13 cellular contexts compared by ENCODE assay signal in genomic region chr1:8016244-8017241, GRCh38. TPM values are rescaled to one million over a fixed set of nuclear protein-coding genes. Genes with fewer than 3 reads are reported as not detected.
DNase-seq lines count a peak whose midpoint lies in the region; ATAC-seq, FAIRE-seq and TF ChIP-seq lines count a peak whose summit lies in the region.
"Had no signal": no experiment of that assay in that cellular context is flagged by ENCODE, and none has a peak within 500 bp of the region (broad histone marks: within the 10 kb centered on the region; RNA-seq: fewer than 3 reads in every experiment).

No MANE protein-coding gene starts in this region.

- POLR2A ChIA-PET in A549 (lab: Yijun Ruan, JAX) (interaction anchor here (0.6 to 2.6 kb wide), 6 partner anchors 8 to 327 kb away, joined by 3 to 13 read pairs (median 4); partner anchors contain the start of gene ERRFI1), T-cell (lab: Charles Lee) (interaction anchor here in 1 of 2 donors (0.7 kb wide), 1 partner anchor 131 kb away, joined by 3 read pairs; no protein-coding TSS in a partner anchor)

- H3K4me3 Mint-ChIP-seq in T-cell = no peak overlapping the region
- H3K4me3 Mint-ChIP-seq in activated T-helper 17 cell treated with anti-CD3 and anti-CD28 coated beads, Interleukin-2, amount 50 U/mL, for 72 hours = no peak overlapping the region
- H3K4me3 Mint-ChIP-seq: activated naive CD8-positive, alpha-beta T cell treated with anti-CD3 and anti-CD28 coated beads for 36 hours had no signal

- no peaks in the 10 kb centered on the region for H3K27me3 ChIP-seq in muscle layer of duodenum (ENCODE audit: low read depth, low read length)

- no peak for TF ChIP-seq EP300 in A549 (IDR thresholded peaks at IDR 0.05)

- CTCF ChIA-PET in A549 (lab: Yijun Ruan, JAX) (interaction anchor here (0.7 to 13.0 kb wide), 15 partner anchors 9 to 500 kb away, joined by 3 to 172 read pairs (median 9); partner anchors contain the start of gene ERRFI1), T-cell (lab: Charles Lee) (interaction anchor here (0.5 to 3.0 kb wide), 15 partner anchors 9 to 1900 kb away, joined by 3 to 23 read pairs (median 4); partner anchors contain the start of gene SLC45A1 (in 1 of the 2))

- no peak for TF ChIP-seq POLR2A in A549 (IDR thresholded peaks at IDR 0.05; ENCODE audit: low read length)

- no peaks in the 10 kb centered on the region for H3K36me3 Mint-ChIP-seq in T-cell
- H3K36me3 Mint-ChIP-seq in activated T-helper 17 cell treated with anti-CD3 and anti-CD28 coated beads, Interleukin-2, amount 50 U/mL, for 72 hours (ENCODE audit: low read depth) = no peaks in the 10 kb centered on the region
- H3K36me3 Mint-ChIP-seq: activated naive CD8-positive, alpha-beta T cell treated with anti-CD3 and anti-CD28 coated beads for 36 hours had no signal

- H3K4me3 ChIP-seq in A549 (peak overlapping the region; percentile 26; the same call in 2 of the 3 replicates), muscle layer of duodenum (ENCODE audit: low read depth in 1 of 2, low read length in 2 of 2) (peak overlapping the region in 1 of 2 donors; percentile 8)

- H3K9me3 ChIP-seq in A549 (no peaks in the 10 kb centered on the region), muscle layer of duodenum (ENCODE audit: control insufficient read depth in 1 of 2, low read length in 2 of 2) (no peaks in the 10 kb centered on the region)

- H3K9me3 Mint-ChIP-seq in T-cell = no peaks in the 10 kb centered on the region
- H3K9me3 Mint-ChIP-seq in activated T-helper 17 cell treated with anti-CD3 and anti-CD28 coated beads, Interleukin-2, amount 50 U/mL, for 72 hours = no peaks in the 10 kb centered on the region
- H3K9me3 Mint-ChIP-seq: activated naive CD8-positive, alpha-beta T cell treated with anti-CD3 and anti-CD28 coated beads for 36 hours had no signal

- TF ChIP-seq CTCF in A549 (IDR thresholded peaks at IDR 0.05) = no peak; the same call in 2 of the 3 replicates

- H3K4me1 ChIP-seq in A549 = peaks cover 100% of the 10 kb centered on the region
- H3K4me1 ChIP-seq in muscle layer of duodenum (ENCODE audit: control insufficient read depth in 1 of 2, insufficient read depth in 2 of 2, low read length in 2 of 2) = peaks cover 14 to 59% of the 10 kb centered on the region in 2 donors

- 0 out of 5 replicates have a peak, but pooled peaks of 1 of the 2 experiments have one; percentile 10 for TF ChIP-seq RAD21 in A549 (conservative IDR thresholded peaks at IDR 0.05 in 1 of 2, IDR thresholded peaks at IDR 0.05 in 1 of 2)

- ATAC-seq in A549 (peak in 1 of 2 experiments; percentile 14; a peak in 3 of 6 replicates), HG03175 (IDR thresholded peaks at IDR 0.05; ENCODE audit: unreplicated experiment) (no peak), T-cell (replicated peaks in 1 of 4) (no peak)
- no peak for ATAC-seq in activated T-helper 17 cell treated with anti-CD3 and anti-CD28 coated beads, Interleukin-2, amount 50 U/mL, for 72 hours (replicated peaks)

- H3K27ac Mint-ChIP-seq in T-cell = no peak overlapping the region
- no peak overlapping the region for H3K27ac Mint-ChIP-seq in activated T-helper 17 cell treated with anti-CD3 and anti-CD28 coated beads, Interleukin-2, amount 50 U/mL, for 72 hours
- H3K27ac Mint-ChIP-seq: activated naive CD8-positive, alpha-beta T cell treated with anti-CD3 and anti-CD28 coated beads for 36 hours had no signal

- H3K4me2 ChIP-seq in A549 = peak overlapping the region; percentile 86

- DNase-seq in A549 (ENCODE audit: low read depth in 1 of 2, low spot score in 1 of 2) (no peak), NAMALWA (ENCODE audit: low spot score) (peak; percentile 46), caudate nucleus (lab: John Stamatoyannopoulos, UW) (no peak), T-cell (no peak), NCI-H226 (no peak)
- DNase-seq: activated naive CD8-positive, alpha-beta T cell treated with anti-CD3 and anti-CD28 coated beads for 36 hours; AML-193; MV-4-11; stimulated activated CD4-positive, alpha-beta T cell treated with anti-CD3 and anti-CD28 coated beads, Interleukin-2, amount 100 ng/mL, for 24 hours; T-helper 9 cell had no signal

- H3K36me3 ChIP-seq in muscle layer of duodenum (ENCODE audit: control insufficient read depth in 1 of 2, insufficient read depth in 2 of 2, low read length in 2 of 2) = peaks cover 20 to 34% of the 10 kb centered on the region in 2 donors

- FAIRE-seq in A549 (lab: Jason Lieb, UNC) = no peak

- peak overlapping the region; percentile 68 to 82 for H3K27ac ChIP-seq in A549
- H3K27ac ChIP-seq in caudate nucleus (ENCODE audit: low read depth, low read length) = peak overlapping the region; percentile 87
- H3K27ac ChIP-seq in muscle layer of duodenum (ENCODE audit: low read length) = peak overlapping the region; percentile 67

- peaks cover 0 to 7% (median 2%) of the 10 kb centered on the region in 3 donors for H3K4me1 Mint-ChIP-seq in T-cell
- H3K4me1 Mint-ChIP-seq in activated T-helper 17 cell treated with anti-CD3 and anti-CD28 coated beads, Interleukin-2, amount 50 U/mL, for 72 hours = no peaks in the 10 kb centered on the region

- 19% methylated on average over 4 of the region's 4 CpGs for WGBS in A549 (ENCODE audit: missing lambda C conversion rate)

- peaks cover 13 to 25% of the 10 kb centered on the region in 2 donors for H3K27me3 Mint-ChIP-seq in T-cell
- peaks cover 8% of the 10 kb centered on the region for H3K27me3 Mint-ChIP-seq in activated T-helper 17 cell treated with anti-CD3 and anti-CD28 coated beads, Interleukin-2, amount 50 U/mL, for 72 hours

TF ChIP-seq in A549, 52 proteins besides CTCF, POLR2A, EP300 and RAD21 (continues in another document):
- TF ChIP-seq MYC (IDR thresholded peaks at IDR 0.05; ENCODE audit: borderline replicate concordance, low read length) (no peak), USF2 (IDR thresholded peaks at IDR 0.05) (no peak), KDM1A (IDR thresholded peaks at IDR 0.05; ENCODE audit: low read depth) (no peak), MAX (IDR thresholded peaks at IDR 0.05) (no peak), E2F6 (IDR thresholded peaks at IDR 0.05; ENCODE audit: borderline replicate concordance, low read depth) (no peak), NFE2L2 (conservative IDR thresholded peaks at IDR 0.05; ENCODE audit: low read length) (no peak), ZNF302 (CRISPR knock-in tag; IDR thresholded peaks at IDR 0.05) (no peak), ATOH8 (CRISPR knock-in tag; IDR thresholded peaks at IDR 0.05; ENCODE audit: low read depth) (no peak), FOXS1 (CRISPR knock-in tag; IDR thresholded peaks at IDR 0.05) (no peak), POLR2AphosphoS2 (conservative IDR thresholded peaks at IDR 0.05; ENCODE audit: low read length) (peak; percentile 14; the same call in 1 of the 2 replicates), RCOR1 (IDR thresholded peaks at IDR 0.05; ENCODE audit: low read depth, low read length) (no peak), PBX3 (IDR thresholded peaks at IDR 0.05) (no peak), HOXB13 (CRISPR knock-in tag; IDR thresholded peaks at IDR 0.05; ENCODE audit: low read depth) (no peak)

RNA-seq across cellular contexts. Expression of gene ERRFI1, which starts 9.6 kb away (rescaled TPM):
- polyA plus RNA-seq in A549 (2011; rRNA removed) (193 and 217 TPM in 2 replicates), A549 (2017; fragmentation: RNase III; extraction: RNeasy Plus Mini Kit Qiagen cat#74134 plus additional on column Dnase treatment) (44.2 to 51.0 TPM (median 49.0 TPM) in 3 replicates)
- polyA plus RNA-seq in A549 (2012; cell fraction: cytosol; rRNA removed) = 48.0 and 74.2 TPM in 2 replicates
- polyA plus RNA-seq in A549 (2012; cell fraction: nucleus; rRNA removed) = 61.4 and 108 TPM in 2 replicates
- 94.7 and 114 TPM in 2 replicates for polyA minus RNA-seq in A549 (2011; rRNA and poly(A)+ RNA removed)
- total RNA-seq in T-cell = 1 to 10 TPM; 1.5 to 3.8 (median 2.2) TPM
- 1 to 10 TPM; 1.8 to 3.1 TPM for total RNA-seq in activated T-helper 17 cell treated with anti-CD3 and anti-CD28 coated beads, Interleukin-2, amount 50 U/mL, for 72 hours

RNA-seq across cellular contexts. Expression of gene PARK7, which starts 55.0 kb away (rescaled TPM):
- 317 and 446 TPM in 2 replicates for polyA plus RNA-seq in A549 (2011; rRNA removed)
- 250 and 287 TPM in 2 replicates for polyA plus RNA-seq in A549 (2012; cell fraction: cytosol; rRNA removed)
- polyA plus RNA-seq in A549 (2012; cell fraction: nucleus; rRNA removed) = 60.2 and 107 TPM in 2 replicates
- polyA plus RNA-seq in A549 (2017; fragmentation: RNase III; extraction: RNeasy Plus Mini Kit Qiagen cat#74134 plus additional on column Dnase treatment) = 364 to 374 TPM (median 372 TPM) in 3 replicates
- polyA minus RNA-seq in A549 (2011; rRNA and poly(A)+ RNA removed) = 68.9 and 96.2 TPM in 2 replicates
- total RNA-seq in T-cell = 100 to 1,000 TPM; 103 to 125 (median 116) TPM
- total RNA-seq in activated T-helper 17 cell treated with anti-CD3 and anti-CD28 coated beads, Interleukin-2, amount 50 U/mL, for 72 hours = 100 to 1,000 TPM; 262 to 416 TPM
